In the genomic region with DNA sequence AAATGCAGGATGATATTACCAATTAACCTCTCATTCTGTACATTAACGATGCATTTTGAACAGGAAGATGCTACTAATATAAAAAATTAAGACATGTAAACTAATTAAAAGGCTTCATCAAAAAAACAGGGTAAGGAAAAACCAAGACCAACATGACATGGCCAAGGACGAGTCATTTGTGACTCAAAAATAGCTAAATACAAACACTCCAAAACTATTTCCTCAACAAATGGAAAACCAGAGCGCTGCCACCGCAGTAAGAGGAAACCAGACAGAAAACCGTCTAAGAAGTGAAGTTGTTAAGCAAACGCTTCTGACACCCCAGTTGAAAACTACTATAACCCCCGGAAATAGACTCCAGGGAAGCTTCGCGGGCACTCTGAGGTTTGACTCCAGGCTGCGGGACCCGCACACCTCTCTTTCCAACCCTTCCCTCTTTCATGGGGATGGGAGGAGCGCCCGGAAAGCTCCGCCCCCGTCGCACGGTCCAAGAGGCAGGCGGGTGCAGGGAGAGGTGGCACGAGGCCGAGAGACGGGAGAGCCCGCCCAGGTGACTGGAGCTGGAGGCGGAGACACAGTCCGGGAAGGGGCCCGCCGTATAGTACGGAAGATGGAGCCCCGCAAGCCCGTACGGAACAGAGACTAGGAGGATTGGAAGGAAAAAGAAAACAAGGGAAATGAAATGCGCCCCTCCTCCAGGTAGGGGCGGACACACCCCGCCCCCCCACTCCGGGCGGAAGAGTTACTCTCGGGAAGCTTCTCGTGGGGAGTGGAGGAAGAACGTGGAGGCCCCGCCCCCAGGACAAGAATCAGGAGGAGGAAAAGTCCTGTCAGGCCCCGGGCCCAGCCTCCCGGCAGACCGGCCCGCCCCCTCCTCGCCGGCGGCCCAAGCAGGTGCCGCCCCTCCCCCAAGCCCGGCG, we compare ENCODE assay signal across 8 cellular contexts. TPM values are rescaled to one million over a fixed set of nuclear protein-coding genes. Genes with fewer than 3 reads are reported as not detected.
DNase-seq lines count a peak whose midpoint lies in the region; ATAC-seq, FAIRE-seq and TF ChIP-seq lines count a peak whose summit lies in the region.

No MANE protein-coding gene starts in this region.

- peak; percentile 49 for ATAC-seq in GM21786 (IDR thresholded peaks at IDR 0.05; ENCODE audit: unreplicated experiment)
- peak; percentile 23 to 26 for ATAC-seq in naive B cell (ENCODE audit: low read depth in 2 of 2)
- peak; percentile 82 for ATAC-seq in stimulated activated effector memory CD8-positive, alpha-beta T cell treated with anti-CD3 and anti-CD28 coated beads, Interleukin-12 subunit alpha, Interleukin-12 subunit beta, amount 100 ng/mL, for 72 hours

- H3K9me3 ChIP-seq in fibroblast of lung (ENCODE audit: control insufficient read depth, insufficient read depth, low read depth, low read length), result no peaks in the 10 kb centered on the region

- H3K27me3 Mint-ChIP-seq in naive B cell, result no peaks in the 10 kb centered on the region

- no peaks in the 10 kb centered on the region for H3K9me3 Mint-ChIP-seq in naive B cell
- H3K9me3 Mint-ChIP-seq in stimulated activated effector memory CD8-positive, alpha-beta T cell treated with anti-CD3 and anti-CD28 coated beads, Interleukin-12 subunit alpha, Interleukin-12 subunit beta, amount 100 ng/mL, for 72 hours, result no peaks in the 10 kb centered on the region

- peak; percentile 81 for FAIRE-seq in RCC 7860 (lab: Jason Lieb, UNC)

- H3K27ac Mint-ChIP-seq in naive B cell, result peak overlapping the region; percentile 93 to 99 (median 98)
- peak overlapping the region; percentile 92 for H3K27ac Mint-ChIP-seq in stimulated activated effector memory CD8-positive, alpha-beta T cell treated with anti-CD3 and anti-CD28 coated beads, Interleukin-12 subunit alpha, Interleukin-12 subunit beta, amount 100 ng/mL, for 72 hours

- H3K4me3 Mint-ChIP-seq in naive B cell, result peak overlapping the region; percentile 88 to 97 (median 96)
- peak overlapping the region; percentile 98 for H3K4me3 Mint-ChIP-seq in stimulated activated effector memory CD8-positive, alpha-beta T cell treated with anti-CD3 and anti-CD28 coated beads, Interleukin-12 subunit alpha, Interleukin-12 subunit beta, amount 100 ng/mL, for 72 hours

- H3K4me1 Mint-ChIP-seq in naive B cell, result peaks cover 7 to 29% (median 23%) of the 10 kb centered on the region in 3 donors
- H3K4me1 Mint-ChIP-seq in stimulated activated effector memory CD8-positive, alpha-beta T cell treated with anti-CD3 and anti-CD28 coated beads, Interleukin-12 subunit alpha, Interleukin-12 subunit beta, amount 100 ng/mL, for 72 hours, result peaks cover 9% of the 10 kb centered on the region

- peaks cover 0 to 5% of the 10 kb centered on the region in 2 donors for H3K36me3 Mint-ChIP-seq in naive B cell
- H3K36me3 Mint-ChIP-seq in stimulated activated effector memory CD8-positive, alpha-beta T cell treated with anti-CD3 and anti-CD28 coated beads, Interleukin-12 subunit alpha, Interleukin-12 subunit beta, amount 100 ng/mL, for 72 hours, result peaks cover 54% of the 10 kb centered on the region

- DNase-seq in DMS53 treated with DMSO at 0.1 percent for 48 hours (lab: John Stamatoyannopoulos, UW; ENCODE audit: unreplicated experiment) (peak; percentile 70), RCC 7860 (ENCODE audit: low spot score) (peak; percentile 83), fibroblast of lung (ENCODE audit: low read depth in 2 of 2) (peak; percentile 91 to 92), naive B cell (peak; percentile 70)
- DNase-seq in activated T-helper 1 cell treated with anti-CD3 and anti-CD28 coated beads, Interleukin-2, amount 50 U/mL, for 16 hours (ENCODE audit: low read depth in 1 of 2, low spot score in 1 of 2), result peak; percentile 45 to 74
- DNase-seq in stimulated activated effector memory CD8-positive, alpha-beta T cell treated with anti-CD3 and anti-CD28 coated beads, Interleukin-12 subunit alpha, Interleukin-12 subunit beta, amount 100 ng/mL, for 72 hours (ENCODE audit: low spot score in 2 of 2), result peak; percentile 76 to 94

- peaks cover 37% of the 10 kb centered on the region for H3K79me2 ChIP-seq in KMS-11 (ENCODE audit: insufficient read depth, low read depth)
- H3K79me2 ChIP-seq in fibroblast of lung (ENCODE audit: control insufficient read depth, insufficient read depth, low read length), result peaks cover 26% of the 10 kb centered on the region

- H3K4me1 ChIP-seq in KMS-11 (ENCODE audit: low read depth, poor library complexity, severe bottlenecking) (peaks cover 19% of the 10 kb centered on the region), fibroblast of lung (ENCODE audit: control insufficient read depth, extremely low read depth, insufficient read depth, low read length) (no peaks in the 10 kb centered on the region)

- peak overlapping the region; percentile 88; the same call in 1 of the 2 replicates for H3K4me2 ChIP-seq in KMS-11
- peak overlapping the region; percentile 83 for H3K4me2 ChIP-seq in fibroblast of lung (ENCODE audit: extremely low read depth, insufficient read depth, low read length)

- H3K9ac ChIP-seq in KMS-11 (peak overlapping the region; percentile 65; the same call in 1 of the 2 replicates), fibroblast of lung (ENCODE audit: insufficient read depth, low read length) (peak overlapping the region; percentile 91)

- H3K27me3 ChIP-seq in KMS-11 (ENCODE audit: insufficient read depth, low read depth), result no peaks in the 10 kb centered on the region
- H3K27me3 ChIP-seq in fibroblast of lung (ENCODE audit: control insufficient read depth, insufficient read depth, low read length), result no peaks in the 10 kb centered on the region

- H4K20me1 ChIP-seq in KMS-11 (ENCODE audit: insufficient read depth) (no peaks in the 10 kb centered on the region), fibroblast of lung (ENCODE audit: control insufficient read depth, extremely low read depth, insufficient read depth, low read length) (no peaks in the 10 kb centered on the region)

- peak overlapping the region; percentile 70 for H3K4me3 ChIP-seq in KMS-11 (IDR thresholded peaks at IDR 0.05; ENCODE audit: insufficient read depth, low read depth, low read length)
- H3K4me3 ChIP-seq in fibroblast of lung (replicated peaks in 1 of 4; ENCODE audit: control extremely low read depth in 1 of 4, insufficient read depth in 1 of 4, low read depth in 3 of 4, low read length in 4 of 4), result peak overlapping the region; percentile 77 to 92 (median 83)

- TF ChIP-seq CTCF in KMS-11 (conservative IDR thresholded peaks at IDR 0.05; ENCODE audit: low read depth, low read length) (no peak), fibroblast of lung (conservative IDR thresholded peaks at IDR 0.05 in 1 of 2, IDR thresholded peaks at IDR 0.05 in 1 of 2; ENCODE audit: low read depth in 1 of 2, low read length in 2 of 2) (no peak)

- no peaks in the 10 kb centered on the region for H3K36me3 ChIP-seq in KMS-11 (ENCODE audit: insufficient read depth)
- H3K36me3 ChIP-seq in fibroblast of lung (ENCODE audit: control insufficient read depth, insufficient read depth, low read length), result no peaks in the 10 kb centered on the region

- H3K27ac ChIP-seq in KMS-11 (peak overlapping the region; percentile 68), fibroblast of lung (ENCODE audit: insufficient read depth, low read length) (peak overlapping the region; percentile 95)

- peak overlapping the region; percentile 38; the same call in 1 of the 2 replicates for H2AFZ ChIP-seq in KMS-11 (ENCODE audit: low read depth)
- peak overlapping the region; percentile 52 for H2AFZ ChIP-seq in fibroblast of lung (ENCODE audit: low read length)

RNA-seq across cellular contexts. Expression of gene DCAF1, which starts 0.7 kb away (rescaled TPM):
- 12.8 and 14.4 TPM in 2 replicates for total RNA-seq in fibroblast of lung
- polyA plus RNA-seq in fibroblast of lung (8.7 and 10.4 TPM in 2 replicates), naive B cell (ENCODE audit: low read depth in 6 of 6) (10 to 100 TPM in 3 of 6 donors, 1 to 10 TPM in 3; 4.1 to 17.1 (median 10.4) TPM)
- polyA plus RNA-seq in fibroblast of lung (2012), result 10.4 and 12.1 TPM in 2 replicates
- polyA minus RNA-seq in fibroblast of lung (ENCODE audit: low replicate concordance), result 20.9 and 25.9 TPM in 2 replicates

RNA-seq across cellular contexts. Expression of gene RAD54L2, which starts 39.4 kb away (rescaled TPM):
- 12.3 and 17.2 TPM in 2 replicates for total RNA-seq in fibroblast of lung
- polyA plus RNA-seq in fibroblast of lung (5.5 and 7.6 TPM in 2 replicates), naive B cell (ENCODE audit: low read depth in 6 of 6) (10 to 100 TPM in 4 of 6 donors, 1 to 10 TPM in 2; 4.7 to 20.4 (median 12.8) TPM)
- 5.9 TPM in 2 replicates for polyA plus RNA-seq in fibroblast of lung (2012)
- 21.7 and 50.8 TPM in 2 replicates for polyA minus RNA-seq in fibroblast of lung (ENCODE audit: low replicate concordance)

Comparison
In these comparisons a context has a peak if more than half of its experiments do, and no peak if none do; other contexts are left out.
1. Peak in every context shown above with its lines: DNase-seq, ATAC-seq, H3K4me3 ChIP-seq and H3K27ac ChIP-seq.
2. ATAC-seq: peak in every context shown above with its lines; median percentile 82 in stimulated activated effector memory CD8-positive, alpha-beta T cell treated with anti-CD3 and anti-CD28 coated beads, Interleukin-12 subunit alpha, Interleukin-12 subunit beta, amount 100 ng/mL, for 72 hours; 49 in GM21786; 24 in naive B cell.